Comparison of ENCODE assay signal across 9 cellular contexts in genomic region chr4:139633661-139634060, GRCh38. TPM values are rescaled to one million over a fixed set of nuclear protein-coding genes. Genes with fewer than 3 reads are reported as not detected.
DNase-seq lines count a peak whose midpoint lies in the region; ATAC-seq and TF ChIP-seq lines count a peak whose summit lies in the region.
"Had no signal": no experiment of that assay in that cellular context is flagged by ENCODE, and none has a peak within 500 bp of the region (broad histone marks: within the 10 kb centered on the region; RNA-seq: fewer than 3 reads in every experiment).

No MANE protein-coding gene starts in this region.

- H3K36me3 ChIP-seq in endodermal cell (ENCODE audit: control insufficient read depth, insufficient read depth, low read length), result no peaks in the 10 kb centered on the region
- no peaks in the 10 kb centered on the region for H3K36me3 ChIP-seq in mucosa of rectum (ENCODE audit: control insufficient read depth in 2 of 2, insufficient read depth in 2 of 2, low read length in 2 of 2)

- peak overlapping the region; percentile 46 for H3K4me3 Mint-ChIP-seq in endodermal cell
- H3K4me3 Mint-ChIP-seq: dendritic cell treated with granulocyte-macrophage colony-stimulating factor and Interleukin-4, amounts not matched to agents 40 ng/mL and 50 ng/mL, for 4 days had no signal

- peaks cover 45% of the 10 kb centered on the region for H3K27me3 Mint-ChIP-seq in endodermal cell (ENCODE audit: insufficient read depth)

- peak; percentile 72 for TF ChIP-seq CTCF in endodermal cell (conservative IDR thresholded peaks at IDR 0.05)

- H3K4me3 ChIP-seq in endodermal cell (ENCODE audit: low read length) (no peak overlapping the region), mucosa of rectum (ENCODE audit: low read length in 2 of 2) (peak overlapping the region; percentile 10 to 58)

- peak overlapping the region; percentile 15 for H3K27ac Mint-ChIP-seq in endodermal cell

- H3K9me3 ChIP-seq in endodermal cell (ENCODE audit: control insufficient read depth, low read length), result peaks cover 25% of the 10 kb centered on the region
- H3K9me3 ChIP-seq in mucosa of rectum (ENCODE audit: control insufficient read depth in 2 of 2, low read length in 2 of 2), result peaks cover 0 to 2% of the 10 kb centered on the region in 2 donors

- no peak overlapping the region for H3K9ac ChIP-seq in endodermal cell (ENCODE audit: extremely low read depth, low read length, poor library complexity, severe bottlenecking)
- H3K9ac ChIP-seq in mucosa of rectum (ENCODE audit: low read depth in 1 of 2, low read length in 2 of 2), result no peak overlapping the region

- H3K4me1 ChIP-seq in endodermal cell (ENCODE audit: control insufficient read depth, insufficient read depth, low read length) (no peaks in the 10 kb centered on the region), mucosa of rectum (ENCODE audit: control insufficient read depth in 2 of 2, insufficient read depth in 2 of 2, low read length in 2 of 2) (no peaks in the 10 kb centered on the region)

- H3K4me1 Mint-ChIP-seq in endodermal cell, result peaks cover 11% of the 10 kb centered on the region

- 25 to 36% methylated on average over 8 to 11 of the region's 11 CpGs for WGBS in endodermal cell (ENCODE audit: insufficient coverage in 1 of 2, insufficient read length in 1 of 2), 2 experiments

- H3K9me3 Mint-ChIP-seq in endodermal cell, result peaks cover 34% of the 10 kb centered on the region

- H3K36me3 Mint-ChIP-seq in endodermal cell (ENCODE audit: low read depth), result no peaks in the 10 kb centered on the region

- ATAC-seq in GM21723 (IDR thresholded peaks at IDR 0.05; ENCODE audit: unreplicated experiment), result no peak
- no peak for ATAC-seq in GM21423 (IDR thresholded peaks at IDR 0.05; ENCODE audit: unreplicated experiment)

- peak; percentile 78 for DNase-seq in D341Med (ENCODE audit: low spot score)
- peak; percentile 2 for DNase-seq in NCI-H1694 treated with DMSO at 0.1 percent for 48 hours (lab: John Stamatoyannopoulos, UW)
- DNase-seq in endodermal cell, result peak; percentile 83
- no peak for DNase-seq in HK-2 (ENCODE audit: unreplicated experiment)
- DNase-seq in T-helper 1 cell, result no peak

- H3K27me3 ChIP-seq in endodermal cell (ENCODE audit: control insufficient read depth, insufficient read depth, low read length, poor library complexity, severe bottlenecking) (no peaks in the 10 kb centered on the region), mucosa of rectum (ENCODE audit: control insufficient read depth in 2 of 2, insufficient read depth in 2 of 2, low read length in 2 of 2) (no peaks in the 10 kb centered on the region)

- no peak overlapping the region for H3K27ac ChIP-seq in endodermal cell (ENCODE audit: low read depth, low read length)
- H3K27ac ChIP-seq in mucosa of rectum (ENCODE audit: low read depth in 2 of 2, low read length in 2 of 2), result no peak overlapping the region

RNA-seq across cellular contexts. Expression of gene MGST2, which starts 32.0 kb away (rescaled TPM):
- total RNA-seq in endodermal cell, result 100 to 1,000 TPM; 188 to 215 TPM
- 53.2 TPM for polyA plus RNA-seq in endodermal cell (2013, experiment 1 of 2)
- polyA plus RNA-seq in endodermal cell (2013, experiment 2 of 2), result 60.4 TPM

Comparison
In these comparisons a context has a peak if more than half of its experiments do, and no peak if none do; other contexts are left out.
1. DNase-seq: peak in D341Med (single experiment), NCI-H1694 treated with DMSO at 0.1 percent for 48 hours (single experiment) and endodermal cell (single experiment); none in HK-2 (single experiment) and T-helper 1 cell (0 of 5).